29 cellular contexts compared by ENCODE assay signal in genomic region chr20:43995645-43996044, GRCh38.
"Had no signal": no experiment of that assay in that cellular context is flagged by ENCODE, and none has a peak within 500 bp of the region (broad histone marks: within the 10 kb centered on the region; RNA-seq: fewer than 3 reads in every experiment).

No MANE protein-coding gene starts in this region.

- H3K9ac ChIP-seq: neural progenitor cell, parathyroid adenoma had no signal

- FAIRE-seq: urothelium cell line had no signal

- H3K27ac Mint-ChIP-seq: naive thymus-derived CD4-positive, alpha-beta T cell; natural killer cell; nephron; progenitor cell of endocrine pancreas; stimulated activated naive B cell treated with anti-CD40 and anti-IgM and Interleukin-4, amounts not matched to agents 10 μg/mL and 1 μg/mL and 100 μg/mL, for 72 hours had no signal

- H3K79me2 ChIP-seq: parathyroid adenoma had no signal

- H3K4me3 Mint-ChIP-seq: naive thymus-derived CD4-positive, alpha-beta T cell; natural killer cell; nephron; neural progenitor cell; stimulated activated naive B cell treated with anti-CD40 and anti-IgM and Interleukin-4, amounts not matched to agents 10 μg/mL and 1 μg/mL and 100 μg/mL, for 72 hours had no signal

- H3K4me1 Mint-ChIP-seq: nephron; neural progenitor cell; stimulated activated naive B cell treated with anti-CD40 and anti-IgM and Interleukin-4, amounts not matched to agents 10 μg/mL and 1 μg/mL and 100 μg/mL, for 72 hours had no signal

- H3K27me3 ChIP-seq: neural progenitor cell, ovary, thyroid gland, tibial nerve, upper lobe of left lung, vagina had no signal

- H3K36me3 Mint-ChIP-seq: natural killer cell; neural progenitor cell; stimulated activated naive B cell treated with anti-CD40 and anti-IgM and Interleukin-4, amounts not matched to agents 10 μg/mL and 1 μg/mL and 100 μg/mL, for 72 hours had no signal

- H3K4me3 ChIP-seq: neural progenitor cell, ovary, psoas muscle, skin epidermis, smooth muscle cell, spleen, stomach, thoracic aorta, thyroid gland, tibial nerve, upper lobe of left lung, vagina had no signal

- H3K27ac ChIP-seq: neural progenitor cell, ovary, parathyroid adenoma, psoas muscle, skin epidermis, spleen, stomach, thoracic aorta, thyroid gland, tibial nerve, vagina had no signal

- H3K4me2 ChIP-seq: neural progenitor cell, smooth muscle cell had no signal

- DNase-seq: naive thymus-derived CD4-positive, alpha-beta T cell; natural killer cell; occipital lobe; ovary; psoas muscle; right cardiac atrium; spleen; stimulated activated CD4-positive, alpha-beta T cell treated with anti-CD3 and anti-CD28 coated beads, Interleukin-12 subunit alpha, Interleukin-12 subunit beta, amount 100 ng/mL, for 4 hours; stimulated activated CD4-positive, alpha-beta T cell treated with anti-CD3 and anti-CD28 coated beads, Interleukin-1b, Interleukin-23, amount 100 ng/mL, for 48 hours; stimulated activated CD4-positive, alpha-beta T cell treated with anti-CD3 and anti-CD28 coated beads, Interleukin-4, amount 100 ng/mL, for 1 hour; stimulated activated CD4-positive, alpha-beta T cell treated with anti-CD3 and anti-CD28 coated beads, Interleukin-4, amount 100 ng/mL, for 4 hours; stimulated activated CD8-positive, alpha-beta memory T cell treated with anti-CD3 and anti-CD28 coated beads, Interleukin-4, amount 100 ng/mL, for 48 hours; stimulated activated naive B cell treated with anti-CD40 and anti-IgM and Interleukin-4, amounts not matched to agents 10 μg/mL and 1 μg/mL and 100 μg/mL, for 72 hours; stimulated activated naive CD4-positive, alpha-beta T cell treated with Interleukin-2 at 50 U/mL for 16 hours; stomach; thyroid gland; trophoblast cell; upper lobe of left lung had no signal

- H2AFZ ChIP-seq: neural progenitor cell, parathyroid adenoma had no signal

- H3K9me3 Mint-ChIP-seq: natural killer cell, nephron, neural progenitor cell had no signal

- H3K4me1 ChIP-seq: neural progenitor cell, parathyroid adenoma, psoas muscle, spleen, stomach, thyroid gland, tibial nerve, upper lobe of left lung, vagina had no signal

- H3K36me3 ChIP-seq: neural progenitor cell, ovary, spleen, stomach, thoracic aorta, thyroid gland, tibial nerve, upper lobe of left lung, vagina had no signal

- ATAC-seq: naive thymus-derived CD4-positive, alpha-beta T cell; natural killer cell; psoas muscle; right cardiac atrium; sciatic nerve; stimulated activated naive B cell treated with anti-CD40 and anti-IgM and Interleukin-4, amounts not matched to agents 10 μg/mL and 1 μg/mL and 100 μg/mL, for 72 hours had no signal

- H3K9me3 ChIP-seq: ovary, psoas muscle, spleen, stomach, thoracic aorta, thyroid gland, tibial nerve, upper lobe of left lung, vagina had no signal
